In the genomic region with DNA sequence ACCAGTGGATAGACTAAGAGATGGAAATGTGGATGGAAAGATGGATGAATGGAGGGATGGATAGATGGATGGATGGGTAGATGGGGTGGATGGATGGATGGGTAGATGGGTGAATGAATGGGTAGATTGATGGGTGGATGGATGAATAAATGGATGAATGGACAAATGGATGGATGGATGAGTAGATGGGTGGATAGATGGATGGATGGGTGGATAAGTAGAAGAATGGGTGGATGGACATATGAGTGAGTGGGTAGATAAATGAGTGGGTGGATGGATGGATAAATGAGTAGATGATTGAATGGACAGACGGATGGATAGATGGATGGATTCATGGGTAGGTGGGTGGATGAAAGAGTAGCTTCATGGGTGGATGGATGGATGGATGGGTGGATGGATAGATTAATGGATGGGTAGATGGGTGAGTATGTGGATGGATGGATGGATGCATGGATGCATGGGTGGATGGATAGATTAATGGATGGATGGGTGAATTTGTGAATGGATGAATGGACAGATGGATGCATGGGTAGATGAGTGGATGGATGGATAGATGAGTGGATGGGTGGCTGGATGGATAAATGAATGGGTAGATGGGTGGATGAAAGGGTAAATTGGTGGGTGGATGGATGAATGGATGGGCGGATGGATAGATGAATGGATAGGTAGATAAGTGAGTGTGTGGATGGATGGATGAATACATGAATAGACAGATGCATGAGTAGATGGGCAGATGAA, we compare ENCODE assay signal across 23 cellular contexts. TPM values are rescaled to one million over a fixed set of nuclear protein-coding genes. Genes with fewer than 3 reads are reported as not detected.
"Had no signal": no experiment of that assay in that cellular context is flagged by ENCODE, and none has a peak within 500 bp of the region (broad histone marks: within the 10 kb centered on the region; RNA-seq: fewer than 3 reads in every experiment).

No MANE protein-coding gene starts in this region.

- H3K9me3 ChIP-seq: gastrocnemius medialis, heart right ventricle, left lung, mucosa of descending colon, prostate gland had no signal

- DNase-seq: cortex of kidney; effector memory CD8-positive, alpha-beta T cell; erythroblast; foreskin fibroblast; gastrocnemius medialis; heart right ventricle; hippocampal formation; left cardiac atrium; left lung; mesenchymal stem cell; mucosa of descending colon; naive B cell; right cardiac atrium; small intestine; stimulated activated CD4-positive, alpha-beta T cell treated with anti-CD3 and anti-CD28 coated beads, Interleukin-15, amount 100 ng/mL, for 24 hours; stimulated activated CD4-positive, alpha-beta T cell treated with anti-CD3 and anti-CD28 coated beads, Interleukin-2, amount 100 ng/mL, for 48 hours; stimulated activated naive B cell treated with anti-CD40 and anti-IgM and Interleukin-4, amounts not matched to agents 10 μg/mL and 1 μg/mL and 100 μg/mL, for 72 hours had no signal

- ATAC-seq: effector memory CD8-positive, alpha-beta T cell; gastrocnemius medialis; heart right ventricle; left cardiac atrium; left lung; mucosa of descending colon; natural killer cell treated with Interleukin-12 subunit alpha and Interleukin-12 subunit beta and Interleukin-15 and Interleukin-18, amount 100 ng/mL, for 72 hours; right cardiac atrium; stimulated activated naive B cell treated with anti-CD40 and anti-IgM and Interleukin-4, amounts not matched to agents 10 μg/mL and 1 μg/mL and 100 μg/mL, for 72 hours had no signal

- H3K36me3 ChIP-seq: gastrocnemius medialis, left lung, prostate gland had no signal

- H3K4me1 ChIP-seq: left lung had no signal

- H3K27ac ChIP-seq: left lung had no signal

- H3K27me3 ChIP-seq: gastrocnemius medialis had no signal

- H3K4me3 ChIP-seq: gastrocnemius medialis, heart right ventricle, left lung, mucosa of descending colon, prostate gland had no signal

- FAIRE-seq: endometrium, islet of Langerhans, small intestine had no signal

RNA-seq across cellular contexts. Expression of a gene that starts 29.5 kb away (rescaled TPM):
- total RNA-seq: dermis microvascular lymphatic vessel endothelial cell; kidney epithelial cell; natural killer cell treated with Interleukin-12 subunit alpha and Interleukin-12 subunit beta and Interleukin-15 and Interleukin-18, amount 100 ng/mL, for 72 hours had no signal
